9 cellular contexts compared by ENCODE assay signal in the genomic region with DNA sequence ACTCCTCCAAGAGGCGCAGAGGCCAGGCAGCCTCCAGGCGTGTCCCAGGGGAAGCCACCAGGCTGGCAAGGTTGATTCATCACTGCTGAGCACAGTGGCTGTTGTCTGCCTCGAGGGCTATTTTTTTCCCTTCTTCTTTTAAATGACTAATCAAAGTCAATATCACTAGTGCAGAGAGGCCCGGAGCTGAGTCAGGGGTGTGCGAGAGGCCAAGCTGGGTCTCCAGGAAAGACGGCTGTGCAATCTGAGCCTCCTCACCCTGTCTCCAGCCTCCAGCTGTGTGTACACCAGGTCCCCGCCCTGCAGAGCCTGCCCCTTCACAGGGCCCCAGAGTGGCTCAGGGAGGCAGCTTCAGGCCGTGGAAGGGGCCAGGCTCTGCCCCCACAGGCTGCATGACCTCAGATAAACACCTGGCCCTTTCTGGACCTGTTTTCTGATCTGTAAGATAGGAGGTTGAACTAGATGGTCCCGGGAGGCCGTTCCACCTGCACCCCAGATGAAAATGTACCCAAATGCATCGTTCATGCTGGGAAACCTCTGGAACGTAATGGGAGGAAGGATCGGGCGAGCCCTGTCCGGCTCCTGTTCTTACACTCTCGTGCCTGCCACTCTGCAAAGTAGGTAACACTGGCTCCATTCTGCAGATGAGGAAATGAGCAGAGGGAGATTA. TPM values are rescaled to one million over a fixed set of nuclear protein-coding genes. Genes with fewer than 3 reads are reported as not detected.
DNase-seq lines count a peak whose midpoint lies in the region; ATAC-seq and TF ChIP-seq lines count a peak whose summit lies in the region.
"Had no signal": no experiment of that assay in that cellular context is flagged by ENCODE, and none has a peak within 500 bp of the region (broad histone marks: within the 10 kb centered on the region; RNA-seq: fewer than 3 reads in every experiment).

No MANE protein-coding gene starts in this region.

- H3K4me2 ChIP-seq in IMR-90 (ENCODE audit: low read depth, low read length) (peak overlapping the region; percentile 59), skeletal muscle satellite cell (ENCODE audit: low read length) (peak overlapping the region; percentile 93)

- dilution Hi-C loops in IMR-90 (cut with HindIII; ENCODE audit: low sequenced_read_pairs, unreplicated experiment), result no loop called here

- no peak overlapping the region for H2BK15ac ChIP-seq in IMR-90 (ENCODE audit: low read depth, low read length)

- H3K27me3 ChIP-seq in IMR-90 (ENCODE audit: control insufficient read depth, insufficient read depth, low read length), result no peaks in the 10 kb centered on the region
- H3K27me3 ChIP-seq in SJSA1 (replicated peaks), result no peaks in the 10 kb centered on the region
- no peaks in the 10 kb centered on the region for H3K27me3 ChIP-seq in endocrine pancreas (ENCODE audit: control insufficient read depth, insufficient read depth, low read length)
- no peaks in the 10 kb centered on the region for H3K27me3 ChIP-seq in skeletal muscle satellite cell (ENCODE audit: control insufficient read depth, insufficient read depth, low read length)

- peak overlapping the region; percentile 49 for H3K4me3 Mint-ChIP-seq in Calu3 (ENCODE audit: low read depth, unreplicated experiment)
- H3K4me3 Mint-ChIP-seq in natural killer cell, result no peak overlapping the region

- no peak overlapping the region; the same call in 1 of the 2 replicates for H2BK20ac ChIP-seq in IMR-90 (ENCODE audit: low read depth, low read length)

- peaks cover 22 to 73% of the 10 kb centered on the region in 2 experiments for H3K79me1 ChIP-seq in IMR-90 (ENCODE audit: low read depth in 1 of 2, low read length in 2 of 2)

- H4K20me1 ChIP-seq in IMR-90 (ENCODE audit: insufficient read depth, low read length), result peaks cover 74% of the 10 kb centered on the region

- H3K4me1 Mint-ChIP-seq in Calu3 (ENCODE audit: low read depth, unreplicated experiment), result peaks cover 37% of the 10 kb centered on the region
- peaks cover 35 to 42% of the 10 kb centered on the region in 2 donors for H3K4me1 Mint-ChIP-seq in natural killer cell

- CTCF ChIA-PET in Calu3 (lab: Charles Lee) (interaction anchor here (0.5 to 1.1 kb wide), 4 partner anchors 9 to 287 kb away, joined by 3 to 6 read pairs (median 4); a partner anchor contains a TSS), IMR-90 (lab: Yijun Ruan, JAX) (interaction anchor here (0.9 kb wide), 1 partner anchor 13 kb away, joined by 3 read pairs; no protein-coding TSS in a partner anchor)

- H3K36me3 ChIP-seq in IMR-90 (ENCODE audit: control insufficient read depth, insufficient read depth, low read length) (peaks cover 2% of the 10 kb centered on the region; the same call in 1 of the 2 replicates), SJSA1 (peaks cover 28% of the 10 kb centered on the region), endocrine pancreas (ENCODE audit: control insufficient read depth, insufficient read depth, low read length) (no peaks in the 10 kb centered on the region), skeletal muscle satellite cell (ENCODE audit: insufficient read depth, low read length) (peaks cover 40% of the 10 kb centered on the region)

- peak overlapping the region; percentile 58 for H2AK5ac ChIP-seq in IMR-90 (ENCODE audit: low read depth, low read length)

- no peak overlapping the region for H3K9ac ChIP-seq in IMR-90 (ENCODE audit: low read depth, low read length)
- H3K9ac ChIP-seq in endocrine pancreas (ENCODE audit: control insufficient read depth, insufficient read depth, low read length), result peak overlapping the region; percentile 32
- peak overlapping the region; percentile 11 for H3K9ac ChIP-seq in skeletal muscle satellite cell (ENCODE audit: low read depth, low read length)

- no peak overlapping the region for H3K18ac ChIP-seq in IMR-90 (ENCODE audit: low read depth, low read length)

- no peak overlapping the region for H2AFZ ChIP-seq in IMR-90 (replicated peaks; ENCODE audit: low read length, poor library complexity)

- no peak overlapping the region; the same call in 1 of the 2 replicates for H3K14ac ChIP-seq in IMR-90 (replicated peaks; ENCODE audit: low read depth, low read length)

- H3K27me3 Mint-ChIP-seq in Calu3 (ENCODE audit: unreplicated experiment) (no peaks in the 10 kb centered on the region), natural killer cell (ENCODE audit: low read depth in 2 of 2) (no peaks in the 10 kb centered on the region)

- in situ Hi-C loops in IMR-90 (cut with MboI; ENCODE audit: low sequenced_read_pairs), result no loop called here

- H3K4me1 ChIP-seq in IMR-90 (ENCODE audit: control insufficient read depth, insufficient read depth, low read length), result peaks cover 28% of the 10 kb centered on the region
- H3K4me1 ChIP-seq in SJSA1 (replicated peaks), result peaks cover 49% of the 10 kb centered on the region
- no peaks in the 10 kb centered on the region for H3K4me1 ChIP-seq in endocrine pancreas (ENCODE audit: control insufficient read depth, insufficient read depth, low read length)
- peaks cover 40% of the 10 kb centered on the region for H3K4me1 ChIP-seq in skeletal muscle satellite cell (ENCODE audit: control insufficient read depth, insufficient read depth, low read length)

- peak overlapping the region; percentile 20 for H3K27ac ChIP-seq in IMR-90 (ENCODE audit: insufficient read depth, low read length)
- H3K27ac ChIP-seq in SJSA1, result no peak overlapping the region; the same call in 1 of the 2 replicates

- H3K9me3 ChIP-seq in IMR-90 (ENCODE audit: control insufficient read depth, insufficient read depth, low read length), result no peaks in the 10 kb centered on the region
- H3K9me3 ChIP-seq in SJSA1 (replicated peaks), result no peaks in the 10 kb centered on the region
- no peaks in the 10 kb centered on the region for H3K9me3 ChIP-seq in endocrine pancreas (ENCODE audit: control insufficient read depth, low read length)
- H3K9me3 ChIP-seq in skeletal muscle satellite cell (replicated peaks; ENCODE audit: low read length), result no peaks in the 10 kb centered on the region

- 96% methylated on average over 4 of the region's 16 CpGs; no CpG with 5 or more reads in 1 of the 2 experiments for WGBS in IMR-90 (ENCODE audit: extremely low coverage in 2 of 2, insufficient read length in 1 of 2), 2 experiments

- no peak for TF ChIP-seq RAD21 in IMR-90 (IDR thresholded peaks at IDR 0.05; ENCODE audit: low read length)

- H3K36me3 Mint-ChIP-seq in Calu3 (ENCODE audit: insufficient read depth, unreplicated experiment) (peaks cover 60% of the 10 kb centered on the region), natural killer cell (no peaks in the 10 kb centered on the region)
- H3K36me3 Mint-ChIP-seq: IgD-negative memory B cell had no signal

- H4K91ac ChIP-seq in IMR-90 (ENCODE audit: insufficient read depth, low read depth, low read length), result 0 out of 2 replicates have a peak overlapping the region, but pooled peaks have one; percentile 1

- no peak overlapping the region for H3K23ac ChIP-seq in IMR-90 (ENCODE audit: low read depth, low read length)

- H3K4me3 ChIP-seq in IMR-90 (ENCODE audit: insufficient read depth, low read depth, low read length) (no peak overlapping the region), SJSA1 (no peak overlapping the region), endocrine pancreas (ENCODE audit: control insufficient read depth, insufficient read depth, low read length) (no peak overlapping the region), skeletal muscle satellite cell (ENCODE audit: low read length) (peak overlapping the region; percentile 43)

- peak overlapping the region; percentile 7; the same call in 1 of the 2 replicates for H2BK120ac ChIP-seq in IMR-90 (ENCODE audit: low read depth, low read length)

- intact Hi-C loops in Calu3 (cut with micrococcal nuclease; ENCODE audit: unreplicated experiment), result no loop called here
- intact Hi-C loops in IMR-90 (cut with micrococcal nuclease), result loop anchor here (5.0 kb wide), 2 partner anchors 33 to 48 kb away; a partner anchor contains a TSS
- intact Hi-C loops in natural killer cell (cut with micrococcal nuclease), result loop anchor here (5.0 kb wide), 1 partner anchor 33 kb away; a partner anchor contains a TSS

- H3K9me3 Mint-ChIP-seq in Calu3 (ENCODE audit: low read depth, unreplicated experiment) (no peaks in the 10 kb centered on the region), natural killer cell (no peaks in the 10 kb centered on the region)

- no TSS peak for BruUV-seq in Calu3 (replicated peaks; lab: Mats Ljungman, UMichigan)
- no TSS peak for BruUV-seq in IMR-90 (replicated peaks; lab: Mats Ljungman, UMichigan)

- POLR2A ChIA-PET in IMR-90 (lab: Charles Lee; ENCODE audit: unreplicated experiment), result no interaction called here

- H3K9me1 ChIP-seq in IMR-90 (ENCODE audit: insufficient read depth, low read length), result peaks cover 21% of the 10 kb centered on the region

- no peak overlapping the region for H4K5ac ChIP-seq in IMR-90 (ENCODE audit: low read depth, low read length)

- H3K4ac ChIP-seq in IMR-90 (ENCODE audit: low read depth, low read length), result peak overlapping the region; percentile 51; the same call in 1 of the 2 replicates

- H2AK9ac ChIP-seq in IMR-90 (replicated peaks; ENCODE audit: low read depth, low read length, poor library complexity), result peak overlapping the region; percentile 26

- H2BK5ac ChIP-seq in IMR-90 (ENCODE audit: low read depth, low read length, poor library complexity, severe bottlenecking), result peak overlapping the region; percentile 55

- no peak overlapping the region for H3K56ac ChIP-seq in IMR-90 (ENCODE audit: extremely low read depth, insufficient read depth, low read length)

- peak; percentile 87 for DNase-seq in Calu3
- DNase-seq in IMR-90, result peak; percentile 98
- peak; percentile 92 to 95 for DNase-seq in SJSA1 (ENCODE audit: low read depth in 1 of 2, low spot score in 2 of 2)
- DNase-seq in natural killer cell, result no peak
- DNase-seq in SKM-1 treated with dmso at 0.1 percent for 144 hours (lab: John Stamatoyannopoulos, UW; ENCODE audit: unreplicated experiment), result no peak
- DNase-seq in nucleus accumbens (lab: John Stamatoyannopoulos, UW), result no peak

- TF ChIP-seq POLR2A in IMR-90 (IDR thresholded peaks at IDR 0.05; ENCODE audit: low read depth, low read length), result peak; percentile 28; the same call in 1 of the 2 replicates

- ATAC-seq in IMR-90 (ENCODE audit: low read depth), result peak; percentile 80
- ATAC-seq in natural killer cell, result no peak

- H3K27ac Mint-ChIP-seq in Calu3 (ENCODE audit: unreplicated experiment) (peak overlapping the region; percentile 60), natural killer cell (no peak overlapping the region)
- H3K27ac Mint-ChIP-seq: IgD-negative memory B cell had no signal

- peak overlapping the region in 1 of 2 experiments; percentile 54; a peak in 1 of 4 replicates for H4K8ac ChIP-seq in IMR-90 (ENCODE audit: low read depth in 2 of 2, low read length in 2 of 2)

- TF ChIP-seq CTCF in Calu3 (IDR thresholded peaks at IDR 0.05; ENCODE audit: unreplicated experiment), result no peak
- no peak for TF ChIP-seq CTCF in IMR-90 (conservative IDR thresholded peaks at IDR 0.05; ENCODE audit: low read depth, low read length)
- no peak for TF ChIP-seq CTCF in natural killer cell (IDR thresholded peaks at IDR 0.05)

RNA-seq across cellular contexts. Expression of a gene that starts 3.7 kb away (rescaled TPM):
- total RNA-seq in Calu3 (2022) (26.1 and 26.2 TPM in 2 replicates), IMR-90 (2012; rRNA removed) (9.3 and 10.0 TPM in 2 replicates), natural killer cell (10 to 100 TPM; 13.2 to 20.4 (median 14.7) TPM)
- 22.0 and 22.6 TPM in 2 replicates for polyA plus RNA-seq in IMR-90 (2012; rRNA removed)
- 9.5 and 18.4 TPM in 2 replicates for polyA plus RNA-seq in IMR-90 (2012; cell fraction: cytosol; rRNA removed)
- 99.0 and 183 TPM in 2 replicates for polyA plus RNA-seq in IMR-90 (2012; cell fraction: nucleus; rRNA removed; ENCODE audit: low replicate concordance)
- total RNA-seq in SJSA1 (2014; rRNA removed; shearing (Covaris generic)), result 8.8 and 10.1 TPM in 2 replicates
- 60.1 and 67.1 TPM in 2 replicates for total RNA-seq in skeletal muscle satellite cell (2012; rRNA removed)

RNA-seq across cellular contexts. Expression of a gene that starts 22.8 kb away (rescaled TPM):
- total RNA-seq in Calu3 (2022), result 67.7 and 85.2 TPM in 2 replicates
- total RNA-seq in IMR-90 (2012; rRNA removed), result 13.4 and 14.2 TPM in 2 replicates
- polyA plus RNA-seq in IMR-90 (2012; rRNA removed), result 19.9 and 22.6 TPM in 2 replicates
- 16.7 and 17.6 TPM in 2 replicates for polyA plus RNA-seq in IMR-90 (2012; cell fraction: cytosol; rRNA removed)
- polyA plus RNA-seq in IMR-90 (2012; cell fraction: nucleus; rRNA removed; ENCODE audit: low replicate concordance), result 7.5 and 18.0 TPM in 2 replicates
- 23.6 and 25.8 TPM in 2 replicates for total RNA-seq in SJSA1 (2014; rRNA removed; shearing (Covaris generic))
- total RNA-seq in skeletal muscle satellite cell (2012; rRNA removed), result 21.5 and 28.2 TPM in 2 replicates
- total RNA-seq in natural killer cell, result 10 to 100 TPM; 14.7 to 23.7 (median 20.0) TPM

RNA-seq across cellular contexts. Expression of a gene that starts 32.4 kb away (rescaled TPM):
- total RNA-seq in Calu3 (2022), result 73.5 and 75.8 TPM in 2 replicates
- total RNA-seq in IMR-90 (2012; rRNA removed), result 35.7 and 40.8 TPM in 2 replicates
- 65.2 and 72.2 TPM in 2 replicates for polyA plus RNA-seq in IMR-90 (2012; rRNA removed)
- 58.5 and 82.9 TPM in 2 replicates for polyA plus RNA-seq in IMR-90 (2012; cell fraction: cytosol; rRNA removed)
- polyA plus RNA-seq in IMR-90 (2012; cell fraction: nucleus; rRNA removed; ENCODE audit: low replicate concordance), result 42.2 and 57.7 TPM in 2 replicates
- 42.2 and 45.5 TPM in 2 replicates for total RNA-seq in SJSA1 (2014; rRNA removed; shearing (Covaris generic))
- total RNA-seq in skeletal muscle satellite cell (2012; rRNA removed), result 51.0 and 53.7 TPM in 2 replicates
- total RNA-seq in natural killer cell, result 100 to 1,000 TPM in 1 of 3 donors, 10 to 100 TPM in 2; 93.1 to 101 (median 94.2) TPM

RNA-seq across cellular contexts. Expression of a gene that starts 32.5 kb away (rescaled TPM):
- total RNA-seq in Calu3 (2022) (10.1 and 10.5 TPM in 2 replicates), IMR-90 (2012; rRNA removed) (1.6 and 1.7 TPM in 2 replicates), natural killer cell (1 to 10 TPM; 8.7 to 9.9 (median 9.3) TPM)
- polyA plus RNA-seq in IMR-90 (2012; rRNA removed), result 9.0 and 10.6 TPM in 2 replicates
- 14.3 and 19.4 TPM in 2 replicates for polyA plus RNA-seq in IMR-90 (2012; cell fraction: cytosol; rRNA removed)
- 4.8 and 8.4 TPM in 2 replicates for polyA plus RNA-seq in IMR-90 (2012; cell fraction: nucleus; rRNA removed; ENCODE audit: low replicate concordance)
- 1.3 TPM in 2 replicates for total RNA-seq in SJSA1 (2014; rRNA removed; shearing (Covaris generic))
- 2.6 and 3.3 TPM in 2 replicates for total RNA-seq in skeletal muscle satellite cell (2012; rRNA removed)

RNA-seq across cellular contexts. Expression of a gene that starts 48.2 kb away (rescaled TPM):
- total RNA-seq in Calu3 (2022), result 0.94 and 1.3 TPM in 2 replicates
- total RNA-seq in IMR-90 (2012; rRNA removed), result 2.3 and 2.8 TPM in 2 replicates
- polyA plus RNA-seq in IMR-90 (2012; rRNA removed), result 3.1 and 4.8 TPM in 2 replicates
- polyA plus RNA-seq in IMR-90 (2012; cell fraction: cytosol; rRNA removed), result 4.4 and 4.9 TPM in 2 replicates
- polyA plus RNA-seq in IMR-90 (2012; cell fraction: nucleus; rRNA removed; ENCODE audit: low replicate concordance), result 2.2 and 3.8 TPM in 2 replicates
- total RNA-seq in SJSA1 (2014; rRNA removed; shearing (Covaris generic)), result 1.0 and 1.8 TPM in 2 replicates
- total RNA-seq in skeletal muscle satellite cell (2012; rRNA removed), result 3.0 and 4.8 TPM in 2 replicates
- under 1 TPM; 0.40 to 0.83 (median 0.48) TPM for total RNA-seq in natural killer cell

Comparison
In these comparisons a context has a peak if more than half of its experiments do, and no peak if none do; other contexts are left out.
1. DNase-seq: peak in Calu3 (single experiment), IMR-90 (single experiment) and SJSA1 (2 of 2); none in natural killer cell (single experiment), SKM-1 treated with dmso at 0.1 percent for 144 hours (single experiment) and nucleus accumbens (0 of 56).